ENCODE assay signal across 9 cellular contexts in genomic region chr4:119370392-119370791, GRCh38. TPM values are rescaled to one million over a fixed set of nuclear protein-coding genes. Genes with fewer than 3 reads are reported as not detected.
DNase-seq lines count a peak whose midpoint lies in the region; ATAC-seq lines count a peak whose summit lies in the region.
"Not testable (repeated sequence)": the region's sequence is repeated elsewhere in the genome, so short reads cannot be mapped to it uniquely, and the experiment has no call there.
"Had no signal": no experiment of that assay in that cellular context is flagged by ENCODE, and none has a peak within 500 bp of the region (broad histone marks: within the 10 kb centered on the region; RNA-seq: fewer than 3 reads in every experiment).

No MANE protein-coding gene starts in this region.

- peak; percentile 97 for ATAC-seq in GM19438 (IDR thresholded peaks at IDR 0.05; ENCODE audit: low read depth, unreplicated experiment)
- ATAC-seq in HG03064 (IDR thresholded peaks at IDR 0.05; ENCODE audit: low read depth, unreplicated experiment) = peak; percentile 95
- peak; percentile 49 to 51 for ATAC-seq in right cardiac atrium

- not testable (repeated sequence) for H3K27me3 ChIP-seq in right cardiac atrium (ENCODE audit: control insufficient read depth, insufficient read depth)

- intact Hi-C loops in right cardiac atrium (cut with DNase I) = not testable (repeated sequence)

- WGBS in right cardiac atrium = 26% methylated on average over 5 of the region's 5 CpGs

- H3K27ac ChIP-seq in right cardiac atrium (ENCODE audit: low read length) = not testable (repeated sequence)

- H3K4me3 ChIP-seq in right cardiac atrium (ENCODE audit: low read length) = not testable (repeated sequence)

- not testable (repeated sequence) for H3K9me3 ChIP-seq in right cardiac atrium (ENCODE audit: control insufficient read depth, low read length)

- peak; percentile 4 for DNase-seq in CMK (ENCODE audit: low read depth)
- peak; percentile 1 for DNase-seq in NCI-H2107 treated with DMSO at 0.1 percent for 48 hours (lab: John Stamatoyannopoulos, UW; ENCODE audit: unreplicated experiment)
- DNase-seq in activated CD4-positive, CD25-positive, alpha-beta regulatory T cell treated with anti-CD3 and anti-CD28 coated beads, Interleukin-2, amount 50 U/mL, for 72 hours = peak; percentile 29
- DNase-seq in activated naive CD8-positive, alpha-beta T cell treated with anti-CD3 and anti-CD28 coated beads, Interleukin-2, amount 50 U/mL, for 16 hours (ENCODE audit: low read depth, low spot score) = peak; percentile 7
- not testable (repeated sequence) for DNase-seq in right cardiac atrium
- DNase-seq in stimulated activated CD4-positive, alpha-beta T cell treated with anti-CD3 and anti-CD28 coated beads, TNF-alpha, amount 100 ng/mL, for 48 hours (ENCODE audit: low read depth in 3 of 3) = peak; percentile 37 to 57 (median 50)

- H3K4me1 ChIP-seq in right cardiac atrium (ENCODE audit: control insufficient read depth, insufficient read depth, low read length) = not testable (repeated sequence)

RNA-seq across cellular contexts. Expression of gene FABP2, which starts 48.5 kb away (rescaled TPM):
- total RNA-seq in right cardiac atrium = not detected
- polyA plus RNA-seq in right cardiac atrium = 0.63 TPM
- total RNA-seq: breast epithelium had no signal
